In genomic region chr19:55418185-55418584, GRCh38 we compare ENCODE assay signal across 8 cellular contexts. TPM values are rescaled to one million over a fixed set of nuclear protein-coding genes. Genes with fewer than 3 reads are reported as not detected.
A peak's percentile ranks its signal among the peaks of the same experiment; 100 is the strongest.
DNase-seq lines count a peak whose midpoint lies in the region; ATAC-seq and TF ChIP-seq lines count a peak whose summit lies in the region.

No MANE protein-coding gene starts in this region.

- H3K4me3 ChIP-seq in NB4 (ENCODE audit: low read depth, low read length) = no peak overlapping the region

- intact Hi-C loops in MCF 10A (cut with micrococcal nuclease) = loop anchor here (1.0 to 10.0 kb wide), 3 partner anchors 87 to 277 kb away; no protein-coding TSS in a partner anchor

- DNase-seq in NCI-H2107 treated with DMSO at 0.1 percent for 48 hours (lab: John Stamatoyannopoulos, UW; ENCODE audit: unreplicated experiment) (peak; percentile 18), NCI-H2107 (lab: John Stamatoyannopoulos, UW) (no peak), NB4 (ENCODE audit: low read depth) (peak; percentile 72), T-helper 9 cell (peak; percentile 30), MCF 10A (ENCODE audit: unreplicated experiment) (peak; percentile 86), iris pigment epithelial cell (ENCODE audit: low read depth) (peak; percentile 85)
- peak; percentile 63 for DNase-seq in stimulated activated CD4-positive, alpha-beta T cell treated with anti-CD3 and anti-CD28 coated beads, Interleukin-15, amount 100 ng/mL, for 24 hours

- POLR2A ChIA-PET in MCF 10A (lab: Yijun Ruan, JAX) = interaction anchor here (0.7 to 1.4 kb wide), 3 partner anchors 11 to 126 kb away, joined by 3 to 4 read pairs (median 4); partner anchors contain the start of gene UBE2S

- no peak overlapping the region for H3K4me3 Mint-ChIP-seq in MCF 10A (ENCODE audit: unreplicated experiment)

- ATAC-seq in HG02642 (IDR thresholded peaks at IDR 0.05; ENCODE audit: poor library complexity, unreplicated experiment) = no peak

- no TSS peak for BruUV-seq in MCF 10A (replicated peaks; lab: Mats Ljungman, UMichigan)

- CTCF ChIA-PET in MCF 10A (lab: Yijun Ruan, JAX) = interaction anchor here (0.5 to 4.4 kb wide), 39 partner anchors 9 to 319 kb away, joined by 3 to 29 read pairs (median 4); partner anchors contain the start of genes BRSK1, KMT5C and TMEM238

- TF ChIP-seq POLR2A in NB4 (IDR thresholded peaks at IDR 0.05; ENCODE audit: extremely low read depth, insufficient read length) = no peak

- no peaks in the 10 kb centered on the region for H3K27me3 Mint-ChIP-seq in MCF 10A (ENCODE audit: insufficient read depth, unreplicated experiment)

- H3K27ac Mint-ChIP-seq in MCF 10A (ENCODE audit: low read depth, unreplicated experiment) = no peak overlapping the region

- no peaks in the 10 kb centered on the region for H3K4me1 Mint-ChIP-seq in MCF 10A (ENCODE audit: insufficient read depth, unreplicated experiment)

- TF ChIP-seq CTCF in NB4 (IDR thresholded peaks at IDR 0.05; ENCODE audit: low read depth, low read length) (peak; percentile 47), MCF 10A (IDR thresholded peaks at IDR 0.05; ENCODE audit: unreplicated experiment) (peak; percentile 86)

- no peaks in the 10 kb centered on the region for H3K36me3 Mint-ChIP-seq in MCF 10A (ENCODE audit: insufficient read depth, unreplicated experiment)

- H3K9me3 Mint-ChIP-seq in MCF 10A (ENCODE audit: unreplicated experiment) = no peaks in the 10 kb centered on the region

RNA-seq across cellular contexts. Expression of gene UBE2S, which starts 10.6 kb away (rescaled TPM):
- 331 and 345 TPM in 2 replicates for total RNA-seq in MCF 10A (2022)

RNA-seq across cellular contexts. Expression of gene SHISA7, which starts 24.9 kb away (rescaled TPM):
- not detected in 2 replicates for total RNA-seq in MCF 10A (2022)

RNA-seq across cellular contexts. Expression of gene RPL28, which starts 32.5 kb away (rescaled TPM):
- 2,816 and 2,868 TPM in 2 replicates for total RNA-seq in MCF 10A (2022)

RNA-seq across cellular contexts. Expression of gene TMEM238, which starts 34.1 kb away (rescaled TPM):
- 10.6 and 14.9 TPM in 2 replicates for total RNA-seq in MCF 10A (2022)

RNA-seq across cellular contexts. Expression of gene TMEM190, which starts 41.6 kb away (rescaled TPM):
- total RNA-seq in MCF 10A (2022) = 0.58 and 0.59 TPM in 2 replicates
